21 cellular contexts compared by ENCODE assay signal in genomic region chr2:28565033-28565432, GRCh38.
"Had no signal": no experiment of that assay in that cellular context is flagged by ENCODE, and none has a peak within 500 bp of the region (broad histone marks: within the 10 kb centered on the region; RNA-seq: fewer than 3 reads in every experiment).

No MANE protein-coding gene starts in this region.

- H3K9me3 Mint-ChIP-seq: activated naive CD4-positive, alpha-beta T cell treated with anti-CD3 and anti-CD28 coated beads for 36 hours; activated naive CD8-positive, alpha-beta T cell treated with anti-CD3 and anti-CD28 coated beads, Interleukin-2, amount 50 U/mL, for 24 hours; activated T-cell treated with anti-CD3 and anti-CD28 coated beads, Interleukin-2, amount 50 U/mL, for 24 hours; activated T-helper 17 cell treated with anti-CD3 and anti-CD28 coated beads, Interleukin-2, amount 50 U/mL, for 72 hours; stimulated activated naive B cell treated with anti-CD40 and anti-IgM and Interleukin-4, amounts not matched to agents 10 μg/mL and 1 μg/mL and 100 μg/mL, for 72 hours; T-cell had no signal

- ATAC-seq: activated naive CD8-positive, alpha-beta T cell treated with anti-CD3 and anti-CD28 coated beads, Interleukin-2, amount 50 U/mL, for 24 hours; activated T-helper 17 cell treated with anti-CD3 and anti-CD28 coated beads, Interleukin-2, amount 50 U/mL, for 72 hours; body of pancreas; left ventricle myocardium superior; sciatic nerve; stimulated activated naive B cell treated with anti-CD40 and anti-IgM and Interleukin-4, amounts not matched to agents 10 μg/mL and 1 μg/mL and 100 μg/mL, for 72 hours; T-cell had no signal

- H3K4me3 Mint-ChIP-seq: activated naive CD4-positive, alpha-beta T cell treated with anti-CD3 and anti-CD28 coated beads for 36 hours; activated naive CD8-positive, alpha-beta T cell treated with anti-CD3 and anti-CD28 coated beads, Interleukin-2, amount 50 U/mL, for 24 hours; activated T-cell treated with anti-CD3 and anti-CD28 coated beads, Interleukin-2, amount 50 U/mL, for 24 hours had no signal

- H3K27me3 Mint-ChIP-seq: activated naive CD8-positive, alpha-beta T cell treated with anti-CD3 and anti-CD28 coated beads, Interleukin-2, amount 50 U/mL, for 24 hours; activated T-cell treated with anti-CD3 and anti-CD28 coated beads, Interleukin-2, amount 50 U/mL, for 24 hours; activated T-helper 17 cell treated with anti-CD3 and anti-CD28 coated beads, Interleukin-2, amount 50 U/mL, for 72 hours; T-cell had no signal

- H3K36me3 ChIP-seq: upper lobe of left lung had no signal

- H3K9me3 ChIP-seq: body of pancreas, testis, upper lobe of left lung had no signal

- H3K4me1 ChIP-seq: testis had no signal

- H3K4me3 ChIP-seq: body of pancreas, smooth muscle cell, testis, upper lobe of left lung had no signal

- H3K4me1 Mint-ChIP-seq: activated T-helper 17 cell treated with anti-CD3 and anti-CD28 coated beads, Interleukin-2, amount 50 U/mL, for 72 hours had no signal

- DNase-seq: activated CD4-positive, alpha-beta T cell treated with anti-CD3 and anti-CD28 coated beads for 1 hour; activated CD8-positive, alpha-beta memory T cell treated with anti-CD3 and anti-CD28 coated beads for 24 hours; activated CD8-positive, alpha-beta memory T cell treated with anti-CD3 and anti-CD28 coated beads, Interleukin-2, amount 50 U/mL, for 4 hours; activated naive CD4-positive, alpha-beta T cell treated with anti-CD3 and anti-CD28 coated beads for 36 hours; activated naive CD8-positive, alpha-beta T cell treated with anti-CD3 and anti-CD28 coated beads, Interleukin-2, amount 50 U/mL, for 24 hours; activated T-cell treated with anti-CD3 and anti-CD28 coated beads, Interleukin-2, amount 50 U/mL, for 24 hours; body of pancreas; dermis blood vessel endothelial cell; effector CD8-positive, alpha-beta T cell; foreskin melanocyte; left ventricle myocardium superior; midbrain; stimulated activated CD4-positive, alpha-beta T cell treated with anti-CD3 and anti-CD28 coated beads, Interleukin-2, amount 100 ng/mL, for 48 hours; stimulated activated CD8-positive, alpha-beta memory T cell treated with anti-CD3 and anti-CD28 coated beads, Interleukin-4, amount 100 ng/mL, for 48 hours; stimulated activated naive B cell treated with anti-CD40 and anti-IgM and Interleukin-4, amounts not matched to agents 10 μg/mL and 1 μg/mL and 100 μg/mL, for 72 hours; T-cell; testis; upper lobe of left lung had no signal

- H3K36me3 Mint-ChIP-seq: stimulated activated naive B cell treated with anti-CD40 and anti-IgM and Interleukin-4, amounts not matched to agents 10 μg/mL and 1 μg/mL and 100 μg/mL, for 72 hours; T-cell had no signal

- H3K27ac ChIP-seq: body of pancreas, testis, upper lobe of left lung had no signal

- H3K27ac Mint-ChIP-seq: activated naive CD4-positive, alpha-beta T cell treated with anti-CD3 and anti-CD28 coated beads for 36 hours; activated naive CD8-positive, alpha-beta T cell treated with anti-CD3 and anti-CD28 coated beads, Interleukin-2, amount 50 U/mL, for 24 hours; activated T-cell treated with anti-CD3 and anti-CD28 coated beads, Interleukin-2, amount 50 U/mL, for 24 hours; activated T-helper 17 cell treated with anti-CD3 and anti-CD28 coated beads, Interleukin-2, amount 50 U/mL, for 72 hours; stimulated activated naive B cell treated with anti-CD40 and anti-IgM and Interleukin-4, amounts not matched to agents 10 μg/mL and 1 μg/mL and 100 μg/mL, for 72 hours; T-cell had no signal

- H3K27me3 ChIP-seq: body of pancreas, testis, upper lobe of left lung had no signal
